In genomic region chr6:34390531-34391013, GRCh38 we compare ENCODE assay signal across 8 cellular contexts. TPM values are rescaled to one million over a fixed set of nuclear protein-coding genes. Genes with fewer than 3 reads are reported as not detected.
DNase-seq lines count a peak whose midpoint lies in the region; ATAC-seq and TF ChIP-seq lines count a peak whose summit lies in the region.

No MANE protein-coding gene starts in this region.

- ATAC-seq in HG03378 (IDR thresholded peaks at IDR 0.05; ENCODE audit: unreplicated experiment), result no peak

- DNase-seq in HAP-1 (ENCODE audit: low spot score in 2 of 2) (peak in 1 of 2 experiments; percentile 32), SW480 (ENCODE audit: low spot score) (peak; percentile 14), suprapubic skin (ENCODE audit: low spot score in 2 of 2) (no peak), globus pallidus (ENCODE audit: low spot score) (no peak), NCI-H226 (no peak)
- DNase-seq in stimulated activated CD4-positive, alpha-beta T cell treated with anti-CD3 and anti-CD28 coated beads, Interleukin-4, amount 100 ng/mL, for 24 hours, result no peak

- in situ Hi-C loops in HAP-1 (cut with MboI; ENCODE audit: low sequenced_read_pairs), result no loop called here

- H3K27ac ChIP-seq in suprapubic skin, result peak overlapping the region; percentile 89

- H3K4me1 ChIP-seq in HAP-1 (peaks cover 28% of the 10 kb centered on the region), suprapubic skin (peaks cover 40% of the 10 kb centered on the region)

- TF ChIP-seq POLR2A in suprapubic skin (IDR thresholded peaks at IDR 0.05), result no peak

- H3K4me3 ChIP-seq in HAP-1, result peak overlapping the region; percentile 61
- peak overlapping the region; percentile 86 for H3K4me3 ChIP-seq in iPS-18c (ENCODE audit: insufficient read depth, low read depth, low read length)
- peak overlapping the region; percentile 73 for H3K4me3 ChIP-seq in suprapubic skin

- H3K9me3 ChIP-seq in HAP-1, result peaks cover 3% of the 10 kb centered on the region
- H3K9me3 ChIP-seq in iPS-18c (ENCODE audit: control insufficient read depth, insufficient read depth, low read length), result no peaks in the 10 kb centered on the region
- no peaks in the 10 kb centered on the region for H3K9me3 ChIP-seq in suprapubic skin

- no peak for TF ChIP-seq CTCF in suprapubic skin (IDR thresholded peaks at IDR 0.05)

- WGBS in suprapubic skin, result 47% methylated on average over 6 of the region's 6 CpGs

- no peak for TF ChIP-seq EP300 in suprapubic skin (IDR thresholded peaks at IDR 0.05)

- H3K36me3 ChIP-seq in HAP-1 (replicated peaks) (no peaks in the 10 kb centered on the region), suprapubic skin (no peaks in the 10 kb centered on the region)

- no peaks in the 10 kb centered on the region for H3K27me3 ChIP-seq in HAP-1 (ENCODE audit: low read depth)
- no peaks in the 10 kb centered on the region for H3K27me3 ChIP-seq in suprapubic skin

RNA-seq across cellular contexts. Expression of gene NUDT3, which starts 1.9 kb away (rescaled TPM):
- 10 to 100 TPM; 23.2 to 34.6 (median 28.0) TPM for total RNA-seq in suprapubic skin

RNA-seq across cellular contexts. Expression of gene RPS10, which starts 35.3 kb away (rescaled TPM):
- 1,000 to 10,000 TPM; 1,674 to 3,777 (median 3,332) TPM for total RNA-seq in suprapubic skin
